Comparison of ENCODE assay signal across 8 cellular contexts in genomic region chr21:25639167-25639921, GRCh38. TPM values are rescaled to one million over a fixed set of nuclear protein-coding genes. Genes with fewer than 3 reads are reported as not detected.
DNase-seq lines count a peak whose midpoint lies in the region; ATAC-seq lines count a peak whose summit lies in the region.

TSS of gene JAM2 (plus strand) at chr21:25639258. CDS start at chr21:25639822, 564 bp downstream.

- peak; percentile 78 for ATAC-seq in GM21786 (IDR thresholded peaks at IDR 0.05; ENCODE audit: unreplicated experiment)
- ATAC-seq in activated CD8-positive, alpha-beta T cell treated with anti-CD3 and anti-CD28 coated beads, Interleukin-2, amount 10 ng/mL, durations not matched to agents 7 days and 5 days, result peak; percentile 90
- peak; percentile 81 for ATAC-seq in effector memory CD8-positive, alpha-beta T cell (replicated peaks)

- H3K9ac ChIP-seq in Karpas-422 (ENCODE audit: low read length), result peak within 1 kb of the TSS; percentile 71

- H3K27me3 Mint-ChIP-seq in activated CD8-positive, alpha-beta T cell treated with anti-CD3 and anti-CD28 coated beads, Interleukin-2, amount 10 ng/mL, durations not matched to agents 7 days and 5 days (ENCODE audit: low read depth), result peaks cover 49% of the 10 kb centered on the region
- peaks cover 52 to 53% of the 10 kb centered on the region in 2 donors for H3K27me3 Mint-ChIP-seq in effector memory CD8-positive, alpha-beta T cell
- H3K27me3 Mint-ChIP-seq in stimulated activated naive CD8-positive, alpha-beta T cell treated with anti-CD3 and anti-CD28 coated beads, Interleukin-15, Interleukin-2, amounts not matched to agents 100 ng/mL and 50 ng/mL, for 24 hours, result peaks cover 48% of the 10 kb centered on the region

- H2AFZ ChIP-seq in Karpas-422 (ENCODE audit: low read length), result peak within 1 kb of the TSS; percentile 95

- H3K27ac Mint-ChIP-seq in activated CD8-positive, alpha-beta T cell treated with anti-CD3 and anti-CD28 coated beads, Interleukin-2, amount 10 ng/mL, durations not matched to agents 7 days and 5 days, result no peak within 1 kb of the TSS
- H3K27ac Mint-ChIP-seq in effector memory CD8-positive, alpha-beta T cell, result peak within 1 kb of the TSS in 1 of 2 donors; percentile 66
- H3K27ac Mint-ChIP-seq in stimulated activated naive CD8-positive, alpha-beta T cell treated with anti-CD3 and anti-CD28 coated beads, Interleukin-15, Interleukin-2, amounts not matched to agents 100 ng/mL and 50 ng/mL, for 24 hours, result peak within 1 kb of the TSS; percentile 4

- peak within 1 kb of the TSS; percentile 59 for H3K4me3 Mint-ChIP-seq in activated CD8-positive, alpha-beta T cell treated with anti-CD3 and anti-CD28 coated beads, Interleukin-2, amount 10 ng/mL, durations not matched to agents 7 days and 5 days
- peak within 1 kb of the TSS; percentile 51 to 72 for H3K4me3 Mint-ChIP-seq in effector memory CD8-positive, alpha-beta T cell
- H3K4me3 Mint-ChIP-seq in stimulated activated naive CD8-positive, alpha-beta T cell treated with anti-CD3 and anti-CD28 coated beads, Interleukin-15, Interleukin-2, amounts not matched to agents 100 ng/mL and 50 ng/mL, for 24 hours, result peak within 1 kb of the TSS; percentile 73

- H3K9me3 ChIP-seq in Karpas-422 (ENCODE audit: low read length) (no peaks in the 10 kb centered on the region), mesodermal cell (ENCODE audit: control insufficient read depth, low read length) (no peaks in the 10 kb centered on the region)

- peak within 1 kb of the TSS; percentile 86 for H3K4me2 ChIP-seq in Karpas-422 (ENCODE audit: low read depth, low read length, poor library complexity, severe bottlenecking)

- no peaks in the 10 kb centered on the region; the same call in 1 of the 2 replicates for H3K9me2 ChIP-seq in Karpas-422 (replicated peaks; ENCODE audit: insufficient read depth, low read length)

- peaks cover 27% of the 10 kb centered on the region for H3K4me1 ChIP-seq in Karpas-422 (ENCODE audit: low read length)
- no peaks in the 10 kb centered on the region for H3K4me1 ChIP-seq in mesodermal cell (ENCODE audit: control insufficient read depth, insufficient read depth, low read length, poor library complexity, severe bottlenecking)

- WGBS in mesodermal cell (ENCODE audit: insufficient coverage in 2 of 2), 2 experiments, result 0% methylated on average over 27 to 30 of the region's 52 CpGs

- POLR2A ChIA-PET in activated CD8-positive, alpha-beta T cell treated with anti-CD3 and anti-CD28 coated beads, Interleukin-2, amount 10 ng/mL, durations not matched to agents 7 days and 5 days (lab: Charles Lee), result interaction anchor here (0.7 kb wide), 1 partner anchor 794 kb away, joined by 3 read pairs; no protein-coding TSS in a partner anchor

- no peak within 1 kb of the TSS for H3K27ac ChIP-seq in Karpas-422 (ENCODE audit: low read length)
- peak within 1 kb of the TSS; percentile 36 for H3K27ac ChIP-seq in mesodermal cell (ENCODE audit: low read depth, low read length, severe bottlenecking)

- H3K9me3 Mint-ChIP-seq in activated CD8-positive, alpha-beta T cell treated with anti-CD3 and anti-CD28 coated beads, Interleukin-2, amount 10 ng/mL, durations not matched to agents 7 days and 5 days (ENCODE audit: insufficient read depth), result no peaks in the 10 kb centered on the region
- H3K9me3 Mint-ChIP-seq in effector memory CD8-positive, alpha-beta T cell, result no peaks in the 10 kb centered on the region
- H3K9me3 Mint-ChIP-seq in stimulated activated naive CD8-positive, alpha-beta T cell treated with anti-CD3 and anti-CD28 coated beads, Interleukin-15, Interleukin-2, amounts not matched to agents 100 ng/mL and 50 ng/mL, for 24 hours, result no peaks in the 10 kb centered on the region

- no peaks in the 10 kb centered on the region for H3K79me2 ChIP-seq in Karpas-422 (ENCODE audit: low read length)

- DNase-seq in Karpas-422 (peak; percentile 66), midbrain (lab: John Stamatoyannopoulos, UW) (no peak)
- DNase-seq in activated CD8-positive, alpha-beta T cell treated with anti-CD3 and anti-CD28 coated beads, Interleukin-2, amount 10 ng/mL, durations not matched to agents 7 days and 5 days, result peak; percentile 55
- DNase-seq in effector memory CD8-positive, alpha-beta T cell, result peak; percentile 24 to 36 (median 28)

- peaks cover 14% of the 10 kb centered on the region for H3K4me1 Mint-ChIP-seq in activated CD8-positive, alpha-beta T cell treated with anti-CD3 and anti-CD28 coated beads, Interleukin-2, amount 10 ng/mL, durations not matched to agents 7 days and 5 days (ENCODE audit: low read depth)
- H3K4me1 Mint-ChIP-seq in effector memory CD8-positive, alpha-beta T cell (ENCODE audit: low read depth in 2 of 2), result peaks cover 12 to 17% of the 10 kb centered on the region in 2 donors
- H3K4me1 Mint-ChIP-seq in stimulated activated naive CD8-positive, alpha-beta T cell treated with anti-CD3 and anti-CD28 coated beads, Interleukin-15, Interleukin-2, amounts not matched to agents 100 ng/mL and 50 ng/mL, for 24 hours (ENCODE audit: low read depth), result peaks cover 25% of the 10 kb centered on the region

- H3K36me3 ChIP-seq in Karpas-422 (ENCODE audit: insufficient read depth, low read length), result no peaks in the 10 kb centered on the region
- no peaks in the 10 kb centered on the region for H3K36me3 ChIP-seq in mesodermal cell (ENCODE audit: control insufficient read depth, insufficient read depth, low read length)

- H3K4me3 ChIP-seq in GM08714 (ENCODE audit: low read length) (peak within 1 kb of the TSS; percentile 54), Karpas-422 (ENCODE audit: low read length) (peak within 1 kb of the TSS; percentile 69), mesodermal cell (ENCODE audit: extremely low read depth, insufficient read depth, low read length, poor library complexity, severe bottlenecking) (peak within 1 kb of the TSS; percentile 66)

- CTCF ChIA-PET in activated CD8-positive, alpha-beta T cell treated with anti-CD3 and anti-CD28 coated beads, Interleukin-2, amount 10 ng/mL, durations not matched to agents 7 days and 5 days (lab: Charles Lee), result interaction anchor here (0.7 to 1.3 kb wide), 4 partner anchors 10 to 249 kb away, joined by 3 to 4 read pairs (median 3); no protein-coding TSS in a partner anchor

- H3K36me3 Mint-ChIP-seq in activated CD8-positive, alpha-beta T cell treated with anti-CD3 and anti-CD28 coated beads, Interleukin-2, amount 10 ng/mL, durations not matched to agents 7 days and 5 days (ENCODE audit: low read depth), result no peaks in the 10 kb centered on the region
- H3K36me3 Mint-ChIP-seq in effector memory CD8-positive, alpha-beta T cell (ENCODE audit: insufficient read depth), result no peaks in the 10 kb centered on the region
- no peaks in the 10 kb centered on the region for H3K36me3 Mint-ChIP-seq in stimulated activated naive CD8-positive, alpha-beta T cell treated with anti-CD3 and anti-CD28 coated beads, Interleukin-15, Interleukin-2, amounts not matched to agents 100 ng/mL and 50 ng/mL, for 24 hours (ENCODE audit: low read depth)

- peaks cover 2% of the 10 kb centered on the region; the same call in 1 of the 2 replicates for H3K27me3 ChIP-seq in Karpas-422 (ENCODE audit: low read length)

- no peaks in the 10 kb centered on the region for H4K20me1 ChIP-seq in Karpas-422 (ENCODE audit: insufficient read depth, low read depth, low read length)

RNA-seq across cellular contexts. Expression of gene JAM2, which starts in this region (rescaled TPM):
- 0.26 and 0.83 TPM in 2 replicates for total RNA-seq in Karpas-422 (2014; rRNA removed; shearing (Covaris generic); ENCODE audit: low replicate concordance)
- total RNA-seq in activated CD8-positive, alpha-beta T cell treated with anti-CD3 and anti-CD28 coated beads, Interleukin-2, amount 10 ng/mL, durations not matched to agents 7 days and 5 days, result under 1 TPM in 1 of 2 experiments, not detected in 1; 0.05 TPM
- polyA plus RNA-seq in mesodermal cell (2013, experiment 1 of 2), result 8.2 TPM
- 4.5 TPM for polyA plus RNA-seq in mesodermal cell (2013, experiment 2 of 2)

Comparison
In these comparisons a context has a peak if more than half of its experiments do, and no peak if none do; other contexts are left out.
1. Peak in DNase-seq, H3K4me3 ChIP-seq, H3K9ac ChIP-seq and H3K4me2 ChIP-seq in Karpas-422; RNA of the gene not detected or under 1 TPM.
2. Peak in DNase-seq and ATAC-seq in activated CD8-positive, alpha-beta T cell treated with anti-CD3 and anti-CD28 coated beads, Interleukin-2, amount 10 ng/mL, durations not matched to agents 7 days and 5 days; RNA of the gene not detected or under 1 TPM.